In the genomic region with DNA sequence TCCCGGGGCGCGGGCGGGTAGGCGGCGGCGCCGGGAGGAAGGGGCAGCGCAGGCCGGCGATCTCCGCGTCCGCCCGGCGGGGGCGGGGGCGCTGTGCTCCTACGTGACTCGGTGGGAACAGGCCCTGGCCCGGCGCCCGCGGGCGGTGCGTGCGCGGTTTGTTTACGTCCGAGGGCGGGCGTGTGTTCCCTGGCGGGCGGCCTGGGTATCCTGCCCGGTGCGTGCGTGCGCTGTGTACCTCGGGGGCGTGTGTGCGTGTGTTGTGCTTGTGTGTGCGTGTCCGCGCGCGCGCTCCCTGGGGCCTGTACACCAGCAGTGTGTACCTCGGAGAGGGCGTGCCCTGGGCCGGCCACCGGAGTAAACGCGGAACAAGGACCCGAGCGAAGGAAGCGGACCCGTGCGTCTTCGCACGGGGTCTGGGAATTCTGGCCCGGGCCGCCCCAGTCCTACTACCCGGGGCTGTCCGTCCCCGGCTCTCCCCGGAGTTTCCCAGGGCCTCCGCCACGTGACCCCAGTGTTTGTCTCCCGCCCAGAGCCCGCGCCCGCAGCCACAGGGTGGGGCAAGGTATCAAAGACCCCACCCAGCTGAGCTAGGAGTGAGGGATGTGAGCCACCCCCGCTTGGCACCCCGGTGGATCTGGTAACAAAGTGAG, we compare ENCODE assay signal across 8 cellular contexts. TPM values are rescaled to one million over a fixed set of nuclear protein-coding genes. Genes with fewer than 3 reads are reported as not detected.
DNase-seq lines count a peak whose midpoint lies in the region; ATAC-seq lines count a peak whose summit lies in the region.

No MANE protein-coding gene starts in this region.

- peaks cover 11% of the 10 kb centered on the region for H3K4me1 ChIP-seq in HAP-1

- H3K9me3 ChIP-seq in HAP-1 = no peaks in the 10 kb centered on the region

- peak overlapping the region; percentile 99 for H3K27ac ChIP-seq in epithelial cell of prostate

- no peaks in the 10 kb centered on the region for H3K36me3 ChIP-seq in HAP-1 (replicated peaks)

- DNase-seq in ELF-1 (ENCODE audit: low read depth, low spot score) = peak; percentile 75
- DNase-seq in HAP-1 (ENCODE audit: low spot score in 2 of 2) = peak in 1 of 2 experiments; percentile 78
- peak; percentile 30 for DNase-seq in NCI-H2171 treated with DMSO at 0.1 percent for 48 hours (lab: John Stamatoyannopoulos, UW)
- peak; percentile 56 for DNase-seq in activated T-cell treated with anti-CD3 and anti-CD28 coated beads for 48 hours (ENCODE audit: low read depth)
- no peak for DNase-seq in epithelial cell of prostate (ENCODE audit: low read depth, low spot score)
- peak; percentile 90 for DNase-seq in mucosa of gallbladder (ENCODE audit: low spot score)
- peak; percentile 75 for DNase-seq in stromal cell of bone marrow (ENCODE audit: low read depth)

- peak overlapping the region; percentile 75 for H3K4me3 ChIP-seq in HAP-1

- in situ Hi-C loops in HAP-1 (cut with MboI; ENCODE audit: low sequenced_read_pairs) = no loop called here

- no peaks in the 10 kb centered on the region for H3K27me3 ChIP-seq in HAP-1 (ENCODE audit: low read depth)

- no peak for ATAC-seq in GM21360 (IDR thresholded peaks at IDR 0.05; ENCODE audit: unreplicated experiment)

RNA-seq across cellular contexts. Expression of gene MAFF, which starts 0.8 kb away (rescaled TPM):
- total RNA-seq in mucosa of gallbladder = 34.4 TPM

RNA-seq across cellular contexts. Expression of gene PLA2G6, which starts 20.9 kb away (rescaled TPM):
- 260 TPM for total RNA-seq in mucosa of gallbladder
